Comparison of ENCODE assay signal across 8 cellular contexts in the genomic region with DNA sequence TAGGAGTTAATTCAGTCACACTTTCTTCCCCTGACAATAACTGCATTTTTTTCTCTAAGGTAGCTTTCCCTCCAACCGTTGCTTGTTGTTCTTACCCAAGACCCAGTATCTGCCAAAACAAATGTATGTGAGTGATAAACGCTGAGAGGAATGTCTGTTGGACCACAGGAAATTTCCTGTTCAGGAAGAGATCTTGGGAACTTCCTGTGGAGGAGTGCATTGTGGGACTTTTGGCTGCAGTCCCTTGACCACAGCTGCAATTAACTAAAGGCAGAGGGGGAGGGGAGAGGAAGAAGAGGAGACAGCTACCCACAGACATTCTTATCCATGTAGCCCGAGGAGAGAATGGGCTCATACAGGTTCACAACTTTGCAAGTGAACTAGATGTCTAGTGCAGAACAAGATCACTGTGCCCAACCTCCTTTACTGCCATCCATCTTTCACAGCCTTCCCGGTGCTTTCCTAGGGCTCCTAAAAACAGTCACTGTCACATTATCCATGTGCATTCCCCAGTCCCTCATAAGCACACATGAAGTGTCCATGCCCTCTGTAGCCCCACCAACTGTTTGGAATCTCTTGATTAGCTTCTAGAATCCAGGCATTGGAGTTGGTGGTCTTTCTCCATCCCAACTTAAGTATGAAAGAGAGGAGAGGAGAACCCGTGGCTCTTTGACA.
DNase-seq lines count a peak whose midpoint lies in the region; ATAC-seq and TF ChIP-seq lines count a peak whose summit lies in the region.

No MANE protein-coding gene starts in this region.

- in situ Hi-C loops in GM23248 (cut with MboI), result no loop called here

- ATAC-seq in PC-3, result peak; percentile 34
- ATAC-seq in GM18502 (IDR thresholded peaks at IDR 0.05; ENCODE audit: poor library complexity, unreplicated experiment), result no peak

- H3F3A ChIP-seq in GM23248 (ENCODE audit: insufficient read depth) (peaks cover 33% of the 10 kb centered on the region), PC-3 (ENCODE audit: low read length, unreplicated experiment) (peaks cover 9% of the 10 kb centered on the region)

- H3K79me2 ChIP-seq in GM23248 (ENCODE audit: insufficient read depth) (peaks cover 29% of the 10 kb centered on the region), PC-3 (ENCODE audit: low read length) (no peaks in the 10 kb centered on the region)

- no peaks in the 10 kb centered on the region for H3K36me3 ChIP-seq in GM23248 (ENCODE audit: low read depth)
- H3K36me3 ChIP-seq in PC-3 (ENCODE audit: low read depth, low read length), result no peaks in the 10 kb centered on the region
- no peaks in the 10 kb centered on the region for H3K36me3 ChIP-seq in endodermal cell (ENCODE audit: control insufficient read depth, insufficient read depth, low read length)
- H3K36me3 ChIP-seq in colonic mucosa, result no peaks in the 10 kb centered on the region

- H3K9ac ChIP-seq in GM23248 (no peak overlapping the region), PC-3 (ENCODE audit: low read length) (peak overlapping the region; percentile 37; the same call in 1 of the 2 replicates), endodermal cell (ENCODE audit: extremely low read depth, low read length, poor library complexity, severe bottlenecking) (no peak overlapping the region), colonic mucosa (ENCODE audit: low read depth in 2 of 2, low read length in 2 of 2) (no peak overlapping the region)

- no peak overlapping the region for H3K4me3 Mint-ChIP-seq in endodermal cell

- no peaks in the 10 kb centered on the region for H4K20me1 ChIP-seq in GM23248 (ENCODE audit: insufficient read depth)
- no peaks in the 10 kb centered on the region for H4K20me1 ChIP-seq in PC-3 (ENCODE audit: low read length)

- H3K36me3 Mint-ChIP-seq in endodermal cell (ENCODE audit: low read depth), result peaks cover under 1% of the 10 kb centered on the region

- POLR2A ChIA-PET in PC-3 (lab: Charles Lee; ENCODE audit: unreplicated experiment), result no interaction called here

- peak overlapping the region; percentile 5 for H3K27ac Mint-ChIP-seq in endodermal cell

- H3K4me1 ChIP-seq in GM23248 (ENCODE audit: insufficient read depth) (peaks cover 42% of the 10 kb centered on the region), PC-3 (ENCODE audit: insufficient read depth, low read length) (peaks cover 39% of the 10 kb centered on the region), endodermal cell (ENCODE audit: control insufficient read depth, insufficient read depth, low read length) (peaks cover 10% of the 10 kb centered on the region), colonic mucosa (peaks cover 12% of the 10 kb centered on the region)

- TF ChIP-seq CTCF in PC-3 (conservative IDR thresholded peaks at IDR 0.05; ENCODE audit: low read depth, low read length) (no peak), endodermal cell (conservative IDR thresholded peaks at IDR 0.05) (no peak), colonic mucosa (IDR thresholded peaks at IDR 0.05) (no peak)

- H3K9me3 ChIP-seq in GM23248 (ENCODE audit: low read depth) (no peaks in the 10 kb centered on the region), PC-3 (ENCODE audit: low read length) (no peaks in the 10 kb centered on the region), endodermal cell (ENCODE audit: control insufficient read depth, low read length) (peaks cover 6% of the 10 kb centered on the region), colonic mucosa (no peaks in the 10 kb centered on the region)

- H3K27ac ChIP-seq in GM23248 (peak overlapping the region; percentile 46), PC-3 (ENCODE audit: low read length) (peak overlapping the region; percentile 75), endodermal cell (ENCODE audit: low read depth, low read length) (no peak overlapping the region), colonic mucosa (no peak overlapping the region)

- CTCF ChIA-PET in PC-3 (lab: Charles Lee), result no interaction called here

- peaks cover 24% of the 10 kb centered on the region for H3K4me1 Mint-ChIP-seq in endodermal cell

- H3K27me3 Mint-ChIP-seq in endodermal cell (ENCODE audit: insufficient read depth), result no peaks in the 10 kb centered on the region

- H3K9me2 ChIP-seq in GM23248 (ENCODE audit: insufficient read depth), result no peaks in the 10 kb centered on the region
- no peaks in the 10 kb centered on the region for H3K9me2 ChIP-seq in PC-3 (replicated peaks; ENCODE audit: low read length)

- BruUV-seq in PC-3 (replicated peaks; lab: Mats Ljungman, UMichigan), result no TSS peak

- no peaks in the 10 kb centered on the region for H3K27me3 ChIP-seq in GM23248 (replicated peaks; ENCODE audit: insufficient read depth)
- no peaks in the 10 kb centered on the region for H3K27me3 ChIP-seq in PC-3 (ENCODE audit: low read length)
- no peaks in the 10 kb centered on the region for H3K27me3 ChIP-seq in endodermal cell (ENCODE audit: control insufficient read depth, insufficient read depth, low read length, poor library complexity, severe bottlenecking)
- no peaks in the 10 kb centered on the region for H3K27me3 ChIP-seq in colonic mucosa

- H2AFZ ChIP-seq in GM23248 (no peak overlapping the region), PC-3 (ENCODE audit: low read length) (no peak overlapping the region)

- DNase-seq in GM23248, result peak; percentile 74
- peak; percentile 89 for DNase-seq in PC-3
- no peak for DNase-seq in endodermal cell
- peak; percentile 97 for DNase-seq in pulmonary artery endothelial cell (ENCODE audit: low read depth, low spot score)
- no peak for DNase-seq in putamen (ENCODE audit: low spot score)
- no peak for DNase-seq in colonic mucosa
- no peak for DNase-seq in GM19238 (ENCODE audit: insufficient read length, low spot score)

- intact Hi-C loops in PC-3 (cut with micrococcal nuclease) (loop anchor here (5.0 to 10.0 kb wide), 3 partner anchors 86 to 233 kb away; no protein-coding TSS in a partner anchor), colonic mucosa (cut with DNase I) (no loop called here)

- H3K4me2 ChIP-seq in GM23248 (ENCODE audit: unreplicated experiment) (peak overlapping the region; percentile 53), PC-3 (ENCODE audit: low read length) (peak overlapping the region; percentile 27; the same call in 1 of the 2 replicates)

- H3K4me3 ChIP-seq in GM23248 (no peak overlapping the region), PC-3 (ENCODE audit: low read length) (no peak overlapping the region), endodermal cell (ENCODE audit: low read length) (no peak overlapping the region), colonic mucosa (no peak overlapping the region)

- WGBS in GM23248 (ENCODE audit: low coverage in 1 of 2, low lambda C conversion rate in 2 of 2, missing lambda C conversion rate in 2 of 2), 2 experiments, result 40 to 41% methylated on average over 5 of the region's 5 CpGs
- WGBS in endodermal cell (ENCODE audit: insufficient coverage in 1 of 2, insufficient read length in 1 of 2), 2 experiments, result 85 to 94% methylated on average over 2 to 5 of the region's 5 CpGs

- H3K9me3 Mint-ChIP-seq in endodermal cell, result peaks cover 2% of the 10 kb centered on the region

Comparison
In these comparisons a context has a peak if more than half of its experiments do, and no peak if none do; other contexts are left out.
1. DNase-seq: peak in GM23248 (single experiment), PC-3 (single experiment) and pulmonary artery endothelial cell (single experiment); none in endodermal cell (single experiment), putamen (single experiment), colonic mucosa (single experiment) and GM19238 (single experiment).
2. H3K27ac ChIP-seq: peak in GM23248 (single experiment) and PC-3 (single experiment); none in endodermal cell (single experiment) and colonic mucosa (single experiment).